ENCODE assay signal across 1 cellular context in the genomic region with DNA sequence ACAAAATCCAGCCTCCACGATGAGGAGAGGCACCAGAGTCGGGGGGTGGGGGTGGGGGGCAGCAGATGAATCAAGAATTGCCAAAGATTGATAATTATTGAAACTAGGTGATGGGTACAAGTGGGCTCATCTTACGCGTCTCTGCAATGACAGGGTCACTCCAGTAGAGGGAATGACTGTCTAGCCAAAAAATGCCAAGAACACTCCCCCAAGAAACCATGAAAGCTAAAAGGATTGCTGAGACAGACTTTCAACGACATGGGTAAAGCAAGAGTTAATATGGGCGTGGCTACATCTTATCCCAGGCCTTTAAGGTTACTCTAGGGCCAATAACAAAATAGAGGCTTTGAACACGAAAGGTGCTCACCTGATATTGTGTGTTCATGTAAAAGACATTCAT.
TF ChIP-seq lines count a peak whose summit lies in the region.

No MANE protein-coding gene starts in this region.

TF ChIP-seq in K562, 482 proteins besides CTCF, POLR2A, EP300 and RAD21:
- TF ChIP-seq, protein P1, sequence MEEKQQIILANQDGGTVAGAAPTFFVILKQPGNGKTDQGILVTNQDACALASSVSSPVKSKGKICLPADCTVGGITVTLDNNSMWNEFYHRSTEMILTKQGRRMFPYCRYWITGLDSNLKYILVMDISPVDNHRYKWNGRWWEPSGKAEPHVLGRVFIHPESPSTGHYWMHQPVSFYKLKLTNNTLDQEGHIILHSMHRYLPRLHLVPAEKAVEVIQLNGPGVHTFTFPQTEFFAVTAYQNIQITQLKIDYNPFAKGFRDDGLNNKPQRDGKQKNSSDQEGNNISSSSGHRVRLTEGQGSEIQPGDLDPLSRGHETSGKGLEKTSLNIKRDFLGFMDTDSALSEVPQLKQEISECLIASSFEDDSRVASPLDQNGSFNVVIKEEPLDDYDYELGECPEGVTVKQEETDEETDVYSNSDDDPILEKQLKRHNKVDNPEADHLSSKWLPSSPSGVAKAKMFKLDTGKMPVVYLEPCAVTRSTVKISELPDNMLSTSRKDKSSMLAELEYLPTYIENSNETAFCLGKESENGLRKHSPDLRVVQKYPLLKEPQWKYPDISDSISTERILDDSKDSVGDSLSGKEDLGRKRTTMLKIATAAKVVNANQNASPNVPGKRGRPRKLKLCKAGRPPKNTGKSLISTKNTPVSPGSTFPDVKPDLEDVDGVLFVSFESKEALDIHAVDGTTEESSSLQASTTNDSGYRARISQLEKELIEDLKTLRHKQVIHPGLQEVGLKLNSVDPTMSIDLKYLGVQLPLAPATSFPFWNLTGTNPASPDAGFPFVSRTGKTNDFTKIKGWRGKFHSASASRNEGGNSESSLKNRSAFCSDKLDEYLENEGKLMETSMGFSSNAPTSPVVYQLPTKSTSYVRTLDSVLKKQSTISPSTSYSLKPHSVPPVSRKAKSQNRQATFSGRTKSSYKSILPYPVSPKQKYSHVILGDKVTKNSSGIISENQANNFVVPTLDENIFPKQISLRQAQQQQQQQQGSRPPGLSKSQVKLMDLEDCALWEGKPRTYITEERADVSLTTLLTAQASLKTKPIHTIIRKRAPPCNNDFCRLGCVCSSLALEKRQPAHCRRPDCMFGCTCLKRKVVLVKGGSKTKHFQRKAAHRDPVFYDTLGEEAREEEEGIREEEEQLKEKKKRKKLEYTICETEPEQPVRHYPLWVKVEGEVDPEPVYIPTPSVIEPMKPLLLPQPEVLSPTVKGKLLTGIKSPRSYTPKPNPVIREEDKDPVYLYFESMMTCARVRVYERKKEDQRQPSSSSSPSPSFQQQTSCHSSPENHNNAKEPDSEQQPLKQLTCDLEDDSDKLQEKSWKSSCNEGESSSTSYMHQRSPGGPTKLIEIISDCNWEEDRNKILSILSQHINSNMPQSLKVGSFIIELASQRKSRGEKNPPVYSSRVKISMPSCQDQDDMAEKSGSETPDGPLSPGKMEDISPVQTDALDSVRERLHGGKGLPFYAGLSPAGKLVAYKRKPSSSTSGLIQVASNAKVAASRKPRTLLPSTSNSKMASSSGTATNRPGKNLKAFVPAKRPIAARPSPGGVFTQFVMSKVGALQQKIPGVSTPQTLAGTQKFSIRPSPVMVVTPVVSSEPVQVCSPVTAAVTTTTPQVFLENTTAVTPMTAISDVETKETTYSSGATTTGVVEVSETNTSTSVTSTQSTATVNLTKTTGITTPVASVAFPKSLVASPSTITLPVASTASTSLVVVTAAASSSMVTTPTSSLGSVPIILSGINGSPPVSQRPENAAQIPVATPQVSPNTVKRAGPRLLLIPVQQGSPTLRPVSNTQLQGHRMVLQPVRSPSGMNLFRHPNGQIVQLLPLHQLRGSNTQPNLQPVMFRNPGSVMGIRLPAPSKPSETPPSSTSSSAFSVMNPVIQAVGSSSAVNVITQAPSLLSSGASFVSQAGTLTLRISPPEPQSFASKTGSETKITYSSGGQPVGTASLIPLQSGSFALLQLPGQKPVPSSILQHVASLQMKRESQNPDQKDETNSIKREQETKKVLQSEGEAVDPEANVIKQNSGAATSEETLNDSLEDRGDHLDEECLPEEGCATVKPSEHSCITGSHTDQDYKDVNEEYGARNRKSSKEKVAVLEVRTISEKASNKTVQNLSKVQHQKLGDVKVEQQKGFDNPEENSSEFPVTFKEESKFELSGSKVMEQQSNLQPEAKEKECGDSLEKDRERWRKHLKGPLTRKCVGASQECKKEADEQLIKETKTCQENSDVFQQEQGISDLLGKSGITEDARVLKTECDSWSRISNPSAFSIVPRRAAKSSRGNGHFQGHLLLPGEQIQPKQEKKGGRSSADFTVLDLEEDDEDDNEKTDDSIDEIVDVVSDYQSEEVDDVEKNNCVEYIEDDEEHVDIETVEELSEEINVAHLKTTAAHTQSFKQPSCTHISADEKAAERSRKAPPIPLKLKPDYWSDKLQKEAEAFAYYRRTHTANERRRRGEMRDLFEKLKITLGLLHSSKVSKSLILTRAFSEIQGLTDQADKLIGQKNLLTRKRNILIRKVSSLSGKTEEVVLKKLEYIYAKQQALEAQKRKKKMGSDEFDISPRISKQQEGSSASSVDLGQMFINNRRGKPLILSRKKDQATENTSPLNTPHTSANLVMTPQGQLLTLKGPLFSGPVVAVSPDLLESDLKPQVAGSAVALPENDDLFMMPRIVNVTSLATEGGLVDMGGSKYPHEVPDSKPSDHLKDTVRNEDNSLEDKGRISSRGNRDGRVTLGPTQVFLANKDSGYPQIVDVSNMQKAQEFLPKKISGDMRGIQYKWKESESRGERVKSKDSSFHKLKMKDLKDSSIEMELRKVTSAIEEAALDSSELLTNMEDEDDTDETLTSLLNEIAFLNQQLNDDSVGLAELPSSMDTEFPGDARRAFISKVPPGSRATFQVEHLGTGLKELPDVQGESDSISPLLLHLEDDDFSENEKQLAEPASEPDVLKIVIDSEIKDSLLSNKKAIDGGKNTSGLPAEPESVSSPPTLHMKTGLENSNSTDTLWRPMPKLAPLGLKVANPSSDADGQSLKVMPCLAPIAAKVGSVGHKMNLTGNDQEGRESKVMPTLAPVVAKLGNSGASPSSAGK (IDR thresholded peaks at IDR 0.05) = no peak
- TF ChIP-seq, protein P2, sequence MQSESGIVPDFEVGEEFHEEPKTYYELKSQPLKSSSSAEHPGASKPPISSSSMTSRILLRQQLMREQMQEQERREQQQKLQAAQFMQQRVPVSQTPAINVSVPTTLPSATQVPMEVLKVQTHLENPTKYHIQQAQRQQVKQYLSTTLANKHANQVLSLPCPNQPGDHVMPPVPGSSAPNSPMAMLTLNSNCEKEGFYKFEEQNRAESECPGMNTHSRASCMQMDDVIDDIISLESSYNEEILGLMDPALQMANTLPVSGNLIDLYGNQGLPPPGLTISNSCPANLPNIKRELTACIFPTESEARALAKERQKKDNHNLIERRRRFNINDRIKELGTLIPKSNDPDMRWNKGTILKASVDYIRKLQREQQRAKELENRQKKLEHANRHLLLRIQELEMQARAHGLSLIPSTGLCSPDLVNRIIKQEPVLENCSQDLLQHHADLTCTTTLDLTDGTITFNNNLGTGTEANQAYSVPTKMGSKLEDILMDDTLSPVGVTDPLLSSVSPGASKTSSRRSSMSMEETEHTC (IDR thresholded peaks at IDR 0.05) = no peak
- TF ChIP-seq MYNN (IDR thresholded peaks at IDR 0.05) = no peak
- TF ChIP-seq MYNN (CRISPR knock-in tag; IDR thresholded peaks at IDR 0.05) = no peak
- no peak for TF ChIP-seq ZNF77 (CRISPR knock-in tag; IDR thresholded peaks at IDR 0.05)
- TF ChIP-seq ZNF551 (CRISPR knock-in tag; IDR thresholded peaks at IDR 0.05) = no peak
- TF ChIP-seq CSDE1 (IDR thresholded peaks at IDR 0.05) = no peak
- TF ChIP-seq, protein P3, sequence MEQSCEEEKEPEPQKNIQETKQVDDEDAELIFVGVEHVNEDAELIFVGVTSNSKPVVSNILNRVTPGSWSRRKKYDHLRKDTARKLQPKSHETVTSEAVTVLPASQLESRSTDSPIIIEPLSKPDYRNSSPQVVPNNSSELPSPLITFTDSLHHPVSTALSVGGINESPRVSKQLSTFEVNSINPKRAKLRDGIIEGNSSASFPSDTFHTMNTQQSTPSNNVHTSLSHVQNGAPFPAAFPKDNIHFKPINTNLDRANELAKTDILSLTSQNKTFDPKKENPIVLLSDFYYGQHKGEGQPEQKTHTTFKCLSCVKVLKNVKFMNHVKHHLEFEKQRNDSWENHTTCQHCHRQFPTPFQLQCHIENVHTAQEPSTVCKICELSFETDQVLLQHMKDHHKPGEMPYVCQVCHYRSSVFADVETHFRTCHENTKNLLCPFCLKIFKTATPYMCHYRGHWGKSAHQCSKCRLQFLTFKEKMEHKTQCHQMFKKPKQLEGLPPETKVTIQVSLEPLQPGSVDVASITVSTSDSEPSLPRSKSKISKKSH (CRISPR knock-in tag; IDR thresholded peaks at IDR 0.05) = no peak
- no peak for TF ChIP-seq ZNF354B (CRISPR knock-in tag; IDR thresholded peaks at IDR 0.05)
- TF ChIP-seq POLR2AphosphoS2 (IDR thresholded peaks at IDR 0.05; ENCODE audit: low read length) = no peak
